ENCODE assay signal across 1 cellular context in the genomic region with DNA sequence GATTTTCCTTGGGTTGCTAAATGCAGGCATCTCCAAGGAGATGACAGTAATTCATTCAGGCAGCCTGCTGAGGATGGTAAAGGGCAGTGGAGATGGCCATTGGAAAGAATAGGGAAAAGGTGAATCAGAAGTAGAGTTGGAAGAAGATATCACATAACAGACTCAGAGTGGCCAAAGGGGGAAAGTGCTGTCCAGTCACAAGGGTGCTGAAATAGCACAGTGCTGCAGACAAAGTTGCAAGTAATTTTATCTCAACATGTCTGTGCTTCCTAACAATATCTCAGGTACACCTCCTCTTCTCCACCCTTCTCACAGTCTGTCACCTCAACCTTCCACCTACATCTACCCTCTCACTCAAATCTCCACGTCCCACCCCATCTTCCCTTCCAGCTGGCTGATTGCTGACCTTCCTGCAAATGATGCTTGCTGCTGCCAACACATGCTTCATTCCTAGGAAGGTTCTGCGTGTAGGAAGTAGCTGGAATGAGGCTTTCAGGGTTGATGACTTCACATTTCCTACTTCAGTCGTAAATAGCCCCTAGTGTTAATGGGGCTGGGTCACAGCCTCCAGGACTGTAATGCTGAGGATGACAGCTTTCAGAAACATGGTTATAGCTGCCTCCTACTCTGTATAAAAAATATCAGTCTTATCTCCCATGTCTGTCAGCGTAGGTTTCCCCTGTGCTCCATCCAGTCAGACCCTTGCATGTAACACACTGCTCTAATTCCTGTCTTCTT.
TF ChIP-seq lines count a peak whose summit lies in the region.

No MANE protein-coding gene starts in this region.

TF ChIP-seq in GM23338, 12 proteins besides CTCF, POLR2A, EP300 and RAD21 (continued from another document):
- TF ChIP-seq, protein P1, sequence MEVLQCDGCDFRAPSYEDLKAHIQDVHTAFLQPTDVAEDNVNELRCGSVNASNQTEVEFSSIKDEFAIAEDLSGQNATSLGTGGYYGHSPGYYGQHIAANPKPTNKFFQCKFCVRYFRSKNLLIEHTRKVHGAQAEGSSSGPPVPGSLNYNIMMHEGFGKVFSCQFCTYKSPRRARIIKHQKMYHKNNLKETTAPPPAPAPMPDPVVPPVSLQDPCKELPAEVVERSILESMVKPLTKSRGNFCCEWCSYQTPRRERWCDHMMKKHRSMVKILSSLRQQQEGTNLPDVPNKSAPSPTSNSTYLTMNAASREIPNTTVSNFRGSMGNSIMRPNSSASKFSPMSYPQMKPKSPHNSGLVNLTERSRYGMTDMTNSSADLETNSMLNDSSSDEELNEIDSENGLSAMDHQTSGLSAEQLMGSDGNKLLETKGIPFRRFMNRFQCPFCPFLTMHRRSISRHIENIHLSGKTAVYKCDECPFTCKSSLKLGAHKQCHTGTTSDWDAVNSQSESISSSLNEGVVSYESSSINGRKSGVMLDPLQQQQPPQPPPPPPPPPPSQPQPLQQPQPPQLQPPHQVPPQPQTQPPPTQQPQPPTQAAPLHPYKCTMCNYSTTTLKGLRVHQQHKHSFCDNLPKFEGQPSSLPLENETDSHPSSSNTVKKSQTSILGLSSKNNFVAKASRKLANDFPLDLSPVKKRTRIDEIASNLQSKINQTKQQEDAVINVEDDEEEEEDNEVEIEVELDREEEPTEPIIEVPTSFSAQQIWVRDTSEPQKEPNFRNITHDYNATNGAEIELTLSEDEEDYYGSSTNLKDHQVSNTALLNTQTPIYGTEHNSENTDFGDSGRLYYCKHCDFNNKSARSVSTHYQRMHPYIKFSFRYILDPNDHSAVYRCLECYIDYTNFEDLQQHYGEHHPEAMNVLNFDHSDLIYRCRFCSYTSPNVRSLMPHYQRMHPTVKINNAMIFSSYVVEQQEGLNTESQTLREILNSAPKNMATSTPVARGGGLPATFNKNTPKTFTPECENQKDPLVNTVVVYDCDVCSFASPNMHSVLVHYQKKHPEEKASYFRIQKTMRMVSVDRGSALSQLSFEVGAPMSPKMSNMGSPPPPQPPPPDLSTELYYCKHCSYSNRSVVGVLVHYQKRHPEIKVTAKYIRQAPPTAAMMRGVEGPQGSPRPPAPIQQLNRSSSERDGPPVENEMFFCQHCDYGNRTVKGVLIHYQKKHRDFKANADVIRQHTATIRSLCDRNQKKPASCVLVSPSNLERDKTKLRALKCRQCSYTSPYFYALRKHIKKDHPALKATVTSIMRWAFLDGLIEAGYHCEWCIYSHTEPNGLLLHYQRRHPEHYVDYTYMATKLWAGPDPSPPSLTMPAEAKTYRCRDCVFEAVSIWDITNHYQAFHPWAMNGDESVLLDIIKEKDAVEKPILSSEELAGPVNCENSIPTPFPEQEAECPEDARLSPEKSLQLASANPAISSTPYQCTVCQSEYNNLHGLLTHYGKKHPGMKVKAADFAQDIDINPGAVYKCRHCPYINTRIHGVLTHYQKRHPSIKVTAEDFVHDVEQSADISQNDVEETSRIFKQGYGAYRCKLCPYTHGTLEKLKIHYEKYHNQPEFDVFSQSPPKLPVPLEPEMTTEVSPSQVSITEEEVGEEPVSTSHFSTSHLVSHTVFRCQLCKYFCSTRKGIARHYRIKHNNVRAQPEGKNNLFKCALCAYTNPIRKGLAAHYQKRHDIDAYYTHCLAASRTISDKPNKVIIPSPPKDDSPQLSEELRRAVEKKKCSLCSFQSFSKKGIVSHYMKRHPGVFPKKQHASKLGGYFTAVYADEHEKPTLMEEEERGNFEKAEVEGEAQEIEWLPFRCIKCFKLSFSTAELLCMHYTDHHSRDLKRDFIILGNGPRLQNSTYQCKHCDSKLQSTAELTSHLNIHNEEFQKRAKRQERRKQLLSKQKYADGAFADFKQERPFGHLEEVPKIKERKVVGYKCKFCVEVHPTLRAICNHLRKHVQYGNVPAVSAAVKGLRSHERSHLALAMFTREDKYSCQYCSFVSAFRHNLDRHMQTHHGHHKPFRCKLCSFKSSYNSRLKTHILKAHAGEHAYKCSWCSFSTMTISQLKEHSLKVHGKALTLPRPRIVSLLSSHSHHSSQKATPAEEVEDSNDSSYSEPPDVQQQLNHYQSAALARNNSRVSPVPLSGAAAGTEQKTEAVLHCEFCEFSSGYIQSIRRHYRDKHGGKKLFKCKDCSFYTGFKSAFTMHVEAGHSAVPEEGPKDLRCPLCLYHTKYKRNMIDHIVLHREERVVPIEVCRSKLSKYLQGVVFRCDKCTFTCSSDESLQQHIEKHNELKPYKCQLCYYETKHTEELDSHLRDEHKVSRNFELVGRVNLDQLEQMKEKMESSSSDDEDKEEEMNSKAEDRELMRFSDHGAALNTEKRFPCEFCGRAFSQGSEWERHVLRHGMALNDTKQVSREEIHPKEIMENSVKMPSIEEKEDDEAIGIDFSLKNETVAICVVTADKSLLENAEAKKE (CRISPR knock-in tag; IDR thresholded peaks at IDR 0.05): 0 out of 2 replicates have a peak, but pooled peaks have one; percentile 33
- TF ChIP-seq EZH2 (IDR thresholded peaks at IDR 0.05; ENCODE audit: low read depth, unreplicated experiment): no peak
- TF ChIP-seq ZNF331 (CRISPR knock-in tag; IDR thresholded peaks at IDR 0.05; ENCODE audit: low read depth): no peak
- TF ChIP-seq NANOG (IDR thresholded peaks at IDR 0.05; ENCODE audit: borderline replicate concordance): no peak
- TF ChIP-seq POLR2AphosphoS5 (IDR thresholded peaks at IDR 0.05; ENCODE audit: low read depth): no peak
- no peak for TF ChIP-seq CREB1 (CRISPR knock-in tag; IDR thresholded peaks at IDR 0.05; ENCODE audit: low read depth)
- TF ChIP-seq, protein P2, sequence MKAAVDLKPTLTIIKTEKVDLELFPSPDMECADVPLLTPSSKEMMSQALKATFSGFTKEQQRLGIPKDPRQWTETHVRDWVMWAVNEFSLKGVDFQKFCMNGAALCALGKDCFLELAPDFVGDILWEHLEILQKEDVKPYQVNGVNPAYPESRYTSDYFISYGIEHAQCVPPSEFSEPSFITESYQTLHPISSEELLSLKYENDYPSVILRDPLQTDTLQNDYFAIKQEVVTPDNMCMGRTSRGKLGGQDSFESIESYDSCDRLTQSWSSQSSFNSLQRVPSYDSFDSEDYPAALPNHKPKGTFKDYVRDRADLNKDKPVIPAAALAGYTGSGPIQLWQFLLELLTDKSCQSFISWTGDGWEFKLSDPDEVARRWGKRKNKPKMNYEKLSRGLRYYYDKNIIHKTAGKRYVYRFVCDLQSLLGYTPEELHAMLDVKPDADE (IDR thresholded peaks at IDR 0.05): no peak
- TF ChIP-seq, protein P3, sequence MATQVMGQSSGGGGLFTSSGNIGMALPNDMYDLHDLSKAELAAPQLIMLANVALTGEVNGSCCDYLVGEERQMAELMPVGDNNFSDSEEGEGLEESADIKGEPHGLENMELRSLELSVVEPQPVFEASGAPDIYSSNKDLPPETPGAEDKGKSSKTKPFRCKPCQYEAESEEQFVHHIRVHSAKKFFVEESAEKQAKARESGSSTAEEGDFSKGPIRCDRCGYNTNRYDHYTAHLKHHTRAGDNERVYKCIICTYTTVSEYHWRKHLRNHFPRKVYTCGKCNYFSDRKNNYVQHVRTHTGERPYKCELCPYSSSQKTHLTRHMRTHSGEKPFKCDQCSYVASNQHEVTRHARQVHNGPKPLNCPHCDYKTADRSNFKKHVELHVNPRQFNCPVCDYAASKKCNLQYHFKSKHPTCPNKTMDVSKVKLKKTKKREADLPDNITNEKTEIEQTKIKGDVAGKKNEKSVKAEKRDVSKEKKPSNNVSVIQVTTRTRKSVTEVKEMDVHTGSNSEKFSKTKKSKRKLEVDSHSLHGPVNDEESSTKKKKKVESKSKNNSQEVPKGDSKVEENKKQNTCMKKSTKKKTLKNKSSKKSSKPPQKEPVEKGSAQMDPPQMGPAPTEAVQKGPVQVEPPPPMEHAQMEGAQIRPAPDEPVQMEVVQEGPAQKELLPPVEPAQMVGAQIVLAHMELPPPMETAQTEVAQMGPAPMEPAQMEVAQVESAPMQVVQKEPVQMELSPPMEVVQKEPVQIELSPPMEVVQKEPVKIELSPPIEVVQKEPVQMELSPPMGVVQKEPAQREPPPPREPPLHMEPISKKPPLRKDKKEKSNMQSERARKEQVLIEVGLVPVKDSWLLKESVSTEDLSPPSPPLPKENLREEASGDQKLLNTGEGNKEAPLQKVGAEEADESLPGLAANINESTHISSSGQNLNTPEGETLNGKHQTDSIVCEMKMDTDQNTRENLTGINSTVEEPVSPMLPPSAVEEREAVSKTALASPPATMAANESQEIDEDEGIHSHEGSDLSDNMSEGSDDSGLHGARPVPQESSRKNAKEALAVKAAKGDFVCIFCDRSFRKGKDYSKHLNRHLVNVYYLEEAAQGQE (IDR thresholded peaks at IDR 0.05; ENCODE audit: unreplicated experiment): peak; percentile 88
- no peak for TF ChIP-seq STAT1 (IDR thresholded peaks at IDR 0.05; ENCODE audit: unreplicated experiment)
TF ChIP-seq in GM23338: peak in this region for 2.
